In the genomic region with DNA sequence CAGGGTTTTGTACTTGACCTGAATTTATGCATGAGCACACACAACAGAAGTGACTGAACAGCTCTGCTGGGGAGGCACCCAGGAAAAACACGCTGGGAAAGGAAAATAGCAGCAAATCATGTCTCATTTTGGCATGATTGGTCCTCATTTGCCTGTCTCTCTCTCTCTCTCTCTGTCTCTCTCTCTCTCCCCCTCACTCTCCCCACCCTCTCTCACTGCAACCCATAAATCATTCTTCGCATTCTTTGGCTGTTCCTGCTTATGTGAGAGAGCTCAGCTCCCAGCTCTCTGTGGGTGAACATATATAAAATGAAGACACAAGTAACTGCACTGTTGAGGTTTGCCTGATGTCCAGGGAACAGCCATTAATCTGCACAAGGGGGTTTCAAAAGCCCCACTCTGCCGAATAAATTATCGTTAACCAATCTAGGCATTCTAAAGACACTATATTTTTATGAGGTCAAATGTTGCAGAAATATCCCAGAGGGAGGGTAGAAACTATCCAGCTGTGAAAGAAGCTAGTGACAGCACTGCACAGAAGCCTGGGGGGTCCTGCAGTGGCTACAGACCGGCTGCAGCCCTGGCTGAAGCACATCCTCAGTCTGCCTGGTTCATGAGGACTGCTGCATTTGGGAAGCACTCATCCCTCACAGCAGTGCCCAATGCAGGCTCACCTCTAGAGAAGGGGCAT, we compare ENCODE assay signal across 9 cellular contexts.
DNase-seq lines count a peak whose midpoint lies in the region; ATAC-seq and TF ChIP-seq lines count a peak whose summit lies in the region.
"Had no signal": no experiment of that assay in that cellular context is flagged by ENCODE, and none has a peak within 500 bp of the region (broad histone marks: within the 10 kb centered on the region; RNA-seq: fewer than 3 reads in every experiment).

No MANE protein-coding gene starts in this region.

- H3K27me3 Mint-ChIP-seq in nephron (ENCODE audit: low read depth), result peaks cover 3% of the 10 kb centered on the region

- TF ChIP-seq CTCF in nephron (IDR thresholded peaks at IDR 0.05; ENCODE audit: unreplicated experiment in 3 of 3), result no peak

- ATAC-seq in HG02571 (IDR thresholded peaks at IDR 0.05; ENCODE audit: unreplicated experiment) (no peak), GM18511 (IDR thresholded peaks at IDR 0.05; ENCODE audit: unreplicated experiment) (no peak), HG02981 (IDR thresholded peaks at IDR 0.05; ENCODE audit: unreplicated experiment) (no peak)
- ATAC-seq: natural killer cell treated with Interleukin-12 subunit alpha and Interleukin-12 subunit beta and Interleukin-15 and Interleukin-18, amount 100 ng/mL, for 72 hours had no signal

- H3K9me3 Mint-ChIP-seq in nephron, result no peaks in the 10 kb centered on the region
- H3K9me3 Mint-ChIP-seq: natural killer cell treated with Interleukin-12 subunit alpha and Interleukin-12 subunit beta and Interleukin-15 and Interleukin-18, amount 100 ng/mL, for 72 hours had no signal

- H3K4me3 Mint-ChIP-seq in nephron, result peak overlapping the region; percentile 7 to 17 (median 13)
- H3K4me3 Mint-ChIP-seq: natural killer cell treated with Interleukin-12 subunit alpha and Interleukin-12 subunit beta and Interleukin-15 and Interleukin-18, amount 100 ng/mL, for 72 hours had no signal

- peak; percentile 63 for DNase-seq in COLO829 (ENCODE audit: low spot score)
- peak; percentile 93 for DNase-seq in NCI-H146 (lab: John Stamatoyannopoulos, UW)
- peak; percentile 51 for DNase-seq in cerebellar cortex (ENCODE audit: low spot score)
- no peak for DNase-seq in mesenteric fat pad (ENCODE audit: low spot score)

- no peaks in the 10 kb centered on the region for H3K36me3 Mint-ChIP-seq in nephron (ENCODE audit: low read depth)
- H3K36me3 Mint-ChIP-seq: natural killer cell treated with Interleukin-12 subunit alpha and Interleukin-12 subunit beta and Interleukin-15 and Interleukin-18, amount 100 ng/mL, for 72 hours had no signal

- H3K27ac Mint-ChIP-seq in nephron, result peak overlapping the region; percentile 87 to 93 (median 89)
- H3K27ac Mint-ChIP-seq: natural killer cell treated with Interleukin-12 subunit alpha and Interleukin-12 subunit beta and Interleukin-15 and Interleukin-18, amount 100 ng/mL, for 72 hours had no signal

- H3K4me1 Mint-ChIP-seq in nephron, result peaks cover 85% of the 10 kb centered on the region
